14 cellular contexts compared by ENCODE assay signal in genomic region chr7:137001478-137001877, GRCh38.
"Had no signal": no experiment of that assay in that cellular context is flagged by ENCODE, and none has a peak within 500 bp of the region (broad histone marks: within the 10 kb centered on the region; RNA-seq: fewer than 3 reads in every experiment).

No MANE protein-coding gene starts in this region.

- H3K4me1 ChIP-seq: psoas muscle, testis had no signal

- H3K4me3 Mint-ChIP-seq: activated CD4-positive, alpha-beta T cell treated with anti-CD3 and anti-CD28 coated beads, Interleukin-2, amount 10 ng/mL, durations not matched to agents 7 days and 5 days; activated naive CD8-positive, alpha-beta T cell; activated T-cell treated with anti-CD3 and anti-CD28 coated beads, Interleukin-2, amount 50 U/mL, for 72 hours; effector memory CD8-positive, alpha-beta T cell; natural killer cell treated with Interleukin-12 subunit alpha and Interleukin-12 subunit beta and Interleukin-15 and Interleukin-18, amount 100 ng/mL, for 72 hours; T-helper 2 cell treated with Interferon-gamma antibody and Interleukin-4, amounts not matched to agents 5 μg/mL and 100 μg/mL, for 36 hours had no signal

- H3K9me3 Mint-ChIP-seq: activated CD4-positive, alpha-beta T cell treated with anti-CD3 and anti-CD28 coated beads, Interleukin-2, amount 10 ng/mL, durations not matched to agents 7 days and 5 days; T-helper 2 cell treated with Interferon-gamma antibody and Interleukin-4, amounts not matched to agents 5 μg/mL and 100 μg/mL, for 36 hours had no signal

- H3K4me1 Mint-ChIP-seq: activated CD4-positive, alpha-beta T cell treated with anti-CD3 and anti-CD28 coated beads, Interleukin-2, amount 10 ng/mL, durations not matched to agents 7 days and 5 days had no signal

- H3K27ac Mint-ChIP-seq: activated CD4-positive, alpha-beta T cell treated with anti-CD3 and anti-CD28 coated beads, Interleukin-2, amount 10 ng/mL, durations not matched to agents 7 days and 5 days; activated naive CD8-positive, alpha-beta T cell; activated T-cell treated with anti-CD3 and anti-CD28 coated beads, Interleukin-2, amount 50 U/mL, for 72 hours; effector memory CD8-positive, alpha-beta T cell; natural killer cell treated with Interleukin-12 subunit alpha and Interleukin-12 subunit beta and Interleukin-15 and Interleukin-18, amount 100 ng/mL, for 72 hours; T-helper 2 cell treated with Interferon-gamma antibody and Interleukin-4, amounts not matched to agents 5 μg/mL and 100 μg/mL, for 36 hours had no signal

- H3K27ac ChIP-seq: psoas muscle, testis had no signal

- H3K9me3 ChIP-seq: psoas muscle, stomach, testis had no signal

- H3K36me3 Mint-ChIP-seq: activated naive CD8-positive, alpha-beta T cell; natural killer cell treated with Interleukin-12 subunit alpha and Interleukin-12 subunit beta and Interleukin-15 and Interleukin-18, amount 100 ng/mL, for 72 hours had no signal

- DNase-seq: activated CD4-positive, alpha-beta T cell treated with anti-CD3 and anti-CD28 coated beads, Interleukin-2, amount 10 ng/mL, durations not matched to agents 7 days and 5 days; activated CD8-positive, alpha-beta memory T cell treated with anti-CD3 and anti-CD28 coated beads, Interleukin-2, amount 50 U/mL, for 48 hours; activated gamma-delta T cell; activated T-cell treated with anti-CD3 and anti-CD28 coated beads, Interleukin-2, amount 50 U/mL, for 72 hours; effector memory CD8-positive, alpha-beta T cell; islet precursor cell; occipital lobe; psoas muscle; stimulated activated CD4-positive, alpha-beta T cell treated with anti-CD3 and anti-CD28 coated beads, Interleukin-1b, Interleukin-23, amount 100 ng/mL, for 48 hours; stomach; testis had no signal

- H3K36me3 ChIP-seq: stomach had no signal

- H3K27me3 Mint-ChIP-seq: activated CD4-positive, alpha-beta T cell treated with anti-CD3 and anti-CD28 coated beads, Interleukin-2, amount 10 ng/mL, durations not matched to agents 7 days and 5 days; activated naive CD8-positive, alpha-beta T cell; effector memory CD8-positive, alpha-beta T cell; natural killer cell treated with Interleukin-12 subunit alpha and Interleukin-12 subunit beta and Interleukin-15 and Interleukin-18, amount 100 ng/mL, for 72 hours had no signal

- H3K27me3 ChIP-seq: stomach, testis had no signal

- H3K4me3 ChIP-seq: psoas muscle, stomach, testis had no signal
